In the genomic region with DNA sequence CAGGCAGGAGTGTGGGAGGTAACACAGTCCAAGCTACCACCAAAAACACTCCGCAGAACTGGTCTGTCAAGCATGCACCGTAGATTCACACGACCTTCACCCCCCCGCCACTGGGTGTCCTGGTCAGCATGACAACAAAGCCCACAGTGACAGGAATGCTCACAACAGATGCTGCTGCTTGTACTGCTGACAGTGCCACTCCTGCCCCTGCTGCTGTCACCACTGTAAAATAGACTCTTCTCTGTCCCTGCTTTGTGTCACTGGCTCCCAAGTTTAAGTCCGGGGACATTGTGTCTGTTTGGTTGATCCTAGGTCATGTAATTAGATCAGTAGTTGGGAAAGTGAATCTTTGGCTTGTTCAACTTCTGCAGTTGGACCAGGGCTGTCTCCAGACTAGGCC, we compare ENCODE assay signal across 1 cellular context.
TF ChIP-seq lines count a peak whose summit lies in the region.

No MANE protein-coding gene starts in this region.

TF ChIP-seq in HepG2, 621 proteins besides CTCF, POLR2A, EP300 and RAD21:
- 0 out of 2 replicates have a peak, but pooled peaks have one; percentile 25 for TF ChIP-seq SAP130 (CRISPR knock-in tag; IDR thresholded peaks at IDR 0.05; ENCODE audit: low read depth)
- no peak for TF ChIP-seq ETV6 (CRISPR knock-in tag; conservative IDR thresholded peaks at IDR 0.05)
- TF ChIP-seq ZNF850 (CRISPR knock-in tag; conservative IDR thresholded peaks at IDR 0.05): no peak
- peak; percentile 3; the same call in 1 of the 2 replicates for TF ChIP-seq MAFF (IDR thresholded peaks at IDR 0.05; ENCODE audit: low read depth, low read length)
- TF ChIP-seq RARA (CRISPR knock-in tag; IDR thresholded peaks at IDR 0.05): 0 out of 2 replicates have a peak, but pooled peaks have one; percentile 33
- TF ChIP-seq ZNF292 (CRISPR knock-in tag; IDR thresholded peaks at IDR 0.05; ENCODE audit: borderline replicate concordance, low read depth): peak; percentile 82; the same call in 1 of the 2 replicates
- TF ChIP-seq ZNF367 (CRISPR knock-in tag; IDR thresholded peaks at IDR 0.05; ENCODE audit: borderline replicate concordance): no peak
- TF ChIP-seq MLLT10 (CRISPR knock-in tag; IDR thresholded peaks at IDR 0.05): no peak
- TF ChIP-seq, protein P1, sequence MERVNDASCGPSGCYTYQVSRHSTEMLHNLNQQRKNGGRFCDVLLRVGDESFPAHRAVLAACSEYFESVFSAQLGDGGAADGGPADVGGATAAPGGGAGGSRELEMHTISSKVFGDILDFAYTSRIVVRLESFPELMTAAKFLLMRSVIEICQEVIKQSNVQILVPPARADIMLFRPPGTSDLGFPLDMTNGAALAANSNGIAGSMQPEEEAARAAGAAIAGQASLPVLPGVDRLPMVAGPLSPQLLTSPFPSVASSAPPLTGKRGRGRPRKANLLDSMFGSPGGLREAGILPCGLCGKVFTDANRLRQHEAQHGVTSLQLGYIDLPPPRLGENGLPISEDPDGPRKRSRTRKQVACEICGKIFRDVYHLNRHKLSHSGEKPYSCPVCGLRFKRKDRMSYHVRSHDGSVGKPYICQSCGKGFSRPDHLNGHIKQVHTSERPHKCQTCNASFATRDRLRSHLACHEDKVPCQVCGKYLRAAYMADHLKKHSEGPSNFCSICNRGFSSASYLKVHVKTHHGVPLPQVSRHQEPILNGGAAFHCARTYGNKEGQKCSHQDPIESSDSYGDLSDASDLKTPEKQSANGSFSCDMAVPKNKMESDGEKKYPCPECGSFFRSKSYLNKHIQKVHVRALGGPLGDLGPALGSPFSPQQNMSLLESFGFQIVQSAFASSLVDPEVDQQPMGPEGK (CRISPR knock-in tag; IDR thresholded peaks at IDR 0.05): peak; percentile 55
- no peak for TF ChIP-seq PITX1 (CRISPR knock-in tag; IDR thresholded peaks at IDR 0.05)
- TF ChIP-seq RNF2 (conservative IDR thresholded peaks at IDR 0.05; ENCODE audit: low read depth): no peak
- TF ChIP-seq RBM39 (IDR thresholded peaks at IDR 0.05; ENCODE audit: low read depth, low read length, poor library complexity, severe bottlenecking): no peak
- no peak for TF ChIP-seq ZSCAN21 (CRISPR knock-in tag; IDR thresholded peaks at IDR 0.05; ENCODE audit: borderline replicate concordance)
